Comparison of ENCODE assay signal across 16 cellular contexts in the genomic region with DNA sequence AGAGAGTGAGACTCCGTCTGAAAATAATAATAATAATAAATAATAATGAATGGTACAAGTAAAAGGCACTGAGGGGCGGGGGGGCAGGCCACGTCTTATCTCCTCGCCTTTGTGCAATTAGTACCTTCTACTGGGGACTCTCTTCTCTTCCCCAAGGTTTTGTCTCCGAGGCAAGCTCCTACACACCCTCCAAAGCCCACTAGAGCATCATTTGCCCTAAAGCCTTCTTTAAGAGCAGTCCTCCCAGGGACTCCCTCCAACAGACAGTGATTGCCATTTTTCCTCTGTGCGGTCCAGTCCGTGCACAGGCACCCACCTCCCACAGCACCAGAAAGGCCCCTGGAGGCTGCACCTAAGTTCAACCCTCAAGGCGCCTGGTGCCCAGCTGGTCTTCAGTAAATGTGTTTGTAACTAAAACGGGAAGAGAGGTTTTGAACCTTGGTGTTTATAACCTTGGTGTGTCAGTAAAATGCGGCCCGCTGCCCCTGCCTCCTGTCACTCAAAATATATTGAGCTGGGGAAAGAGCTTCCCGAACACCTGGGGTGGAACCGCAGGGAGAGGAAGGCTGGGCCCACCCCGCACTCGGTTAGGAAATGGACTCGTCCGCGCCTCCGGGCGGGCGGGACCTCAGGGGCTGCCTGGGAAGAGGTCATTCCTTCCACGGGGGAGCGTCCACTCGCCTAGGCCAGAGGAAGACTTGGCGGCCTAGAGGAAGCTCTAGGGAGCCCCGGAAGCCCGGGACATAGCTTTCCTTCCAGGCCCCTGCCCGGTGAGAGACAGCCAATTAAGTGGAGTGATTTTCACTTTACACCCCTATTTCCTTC. TPM values are rescaled to one million over a fixed set of nuclear protein-coding genes. Genes with fewer than 3 reads are reported as not detected.
DNase-seq lines count a peak whose midpoint lies in the region; ATAC-seq and TF ChIP-seq lines count a peak whose summit lies in the region.
"Had no signal": no experiment of that assay in that cellular context is flagged by ENCODE, and none has a peak within 500 bp of the region (broad histone marks: within the 10 kb centered on the region; RNA-seq: fewer than 3 reads in every experiment).

No MANE protein-coding gene starts in this region.

- no peaks in the 10 kb centered on the region for H3K36me3 ChIP-seq in HUES64 (ENCODE audit: insufficient read depth, low read length)
- H3K36me3 ChIP-seq in iPS-18a (ENCODE audit: control insufficient read depth, low read depth, low read length), result no peaks in the 10 kb centered on the region
- H3K36me3 ChIP-seq in PC-9 (ENCODE audit: low read depth), result no peaks in the 10 kb centered on the region
- H3K36me3 ChIP-seq: breast epithelium, lower lobe of right lung, Peyer's patch had no signal

- POLR2A ChIA-PET in WTC11 (lab: Charles Lee) (interaction anchor here (1.2 kb wide), 1 partner anchor 10 kb away, joined by 4 read pairs; no protein-coding TSS in a partner anchor), PC-9 (lab: Charles Lee; ENCODE audit: unreplicated experiment) (no interaction called here)

- H2AFZ ChIP-seq in PC-9, result no peak overlapping the region

- peaks cover 26% of the 10 kb centered on the region; the same call in 1 of the 2 replicates for H3F3A ChIP-seq in PC-9 (ENCODE audit: insufficient read depth, low read depth)

- H3K9me3 Mint-ChIP-seq in WTC11 (no peaks in the 10 kb centered on the region), progenitor cell of endocrine pancreas (ENCODE audit: low read depth) (no peaks in the 10 kb centered on the region)
- H3K9me3 Mint-ChIP-seq: CD8-positive, alpha-beta T cell had no signal

- DNase-seq in WTC11 (ENCODE audit: low spot score) (peak; percentile 81), progenitor cell of endocrine pancreas (ENCODE audit: low spot score, unreplicated experiment) (peak; percentile 52), substantia nigra (lab: John Stamatoyannopoulos, UW) (no peak), PC-9 (no peak)
- no peak for DNase-seq in stimulated activated CD8-positive, alpha-beta memory T cell treated with anti-CD3 and anti-CD28 coated beads, Interleukin-4, amount 100 ng/mL, for 48 hours
- DNase-seq: activated T-cell treated with anti-CD3 and anti-CD28 coated beads, Interleukin-2, amount 50 U/mL, for 1 hour; CD8-positive, alpha-beta T cell; lower lobe of right lung; NCI-H1417 treated with DMSO at 0.1 percent for 48 hours had no signal

- 23% methylated on average over 27 of the region's 28 CpGs for WGBS in HUES64

- H3K27ac ChIP-seq in HUES64 (ENCODE audit: low read depth, low read length) (no peak overlapping the region), iPS-18a (ENCODE audit: low read length) (no peak overlapping the region), substantia nigra (ENCODE audit: low read depth, low read length, poor library complexity, severe bottlenecking) (no peak overlapping the region), PC-9 (no peak overlapping the region)
- H3K27ac ChIP-seq: breast epithelium, lower lobe of right lung, Peyer's patch had no signal

- intact Hi-C loops in PC-9 (cut with micrococcal nuclease; ENCODE audit: unreplicated experiment), result no loop called here

- TF ChIP-seq CTCF in WTC11 (IDR thresholded peaks at IDR 0.05) (no peak), progenitor cell of endocrine pancreas (IDR thresholded peaks at IDR 0.05; ENCODE audit: unreplicated experiment) (no peak), PC-9 (conservative IDR thresholded peaks at IDR 0.05) (no peak)

- BruUV-seq in PC-9 (replicated peaks; lab: Mats Ljungman, UMichigan), result no TSS peak

- H3K4me3 Mint-ChIP-seq in WTC11, result peak overlapping the region; percentile 61
- peak overlapping the region; percentile 27 for H3K4me3 Mint-ChIP-seq in progenitor cell of endocrine pancreas (ENCODE audit: low read depth)
- H3K4me3 Mint-ChIP-seq: CD8-positive, alpha-beta T cell had no signal

- peaks cover 89% of the 10 kb centered on the region for H3K27me3 Mint-ChIP-seq in WTC11 (ENCODE audit: low read depth)
- peaks cover 41% of the 10 kb centered on the region for H3K27me3 Mint-ChIP-seq in progenitor cell of endocrine pancreas

- H3K4me1 ChIP-seq in HUES64 (ENCODE audit: insufficient read depth, low read length) (peaks cover 9% of the 10 kb centered on the region), iPS-18a (ENCODE audit: control insufficient read depth, low read depth, low read length) (peaks cover 10% of the 10 kb centered on the region), PC-9 (replicated peaks; ENCODE audit: insufficient read depth) (peaks cover 13% of the 10 kb centered on the region)
- H3K4me1 ChIP-seq: breast epithelium had no signal

- CTCF ChIA-PET in WTC11 (lab: Charles Lee), result interaction anchor here (0.5 to 3.2 kb wide), 12 partner anchors 15 to 411 kb away, joined by 3 to 15 read pairs (median 4); partner anchors contain the start of gene DMC1
- CTCF ChIA-PET in PC-9 (lab: Charles Lee), result no interaction called here

- H3K9me2 ChIP-seq in PC-9 (ENCODE audit: insufficient read depth), result no peaks in the 10 kb centered on the region

- no peaks in the 10 kb centered on the region for H3K36me3 Mint-ChIP-seq in WTC11
- H3K36me3 Mint-ChIP-seq in progenitor cell of endocrine pancreas (ENCODE audit: insufficient read depth), result no peaks in the 10 kb centered on the region
- H3K36me3 Mint-ChIP-seq: CD8-positive, alpha-beta T cell had no signal

- H3K4me1 Mint-ChIP-seq in WTC11 (peaks cover 33% of the 10 kb centered on the region), progenitor cell of endocrine pancreas (ENCODE audit: low read depth) (peaks cover 17% of the 10 kb centered on the region)

- H3K79me2 ChIP-seq in PC-9 (ENCODE audit: low read depth), result no peaks in the 10 kb centered on the region

- H3K9ac ChIP-seq in HUES64 (ENCODE audit: low read depth, low read length) (no peak overlapping the region), iPS-18a (ENCODE audit: low read length) (no peak overlapping the region)

- no peaks in the 10 kb centered on the region for H4K20me1 ChIP-seq in PC-9 (ENCODE audit: insufficient read depth)

- H3K27ac Mint-ChIP-seq in WTC11 (no peak overlapping the region), progenitor cell of endocrine pancreas (peak overlapping the region; percentile 68)
- H3K27ac Mint-ChIP-seq: CD8-positive, alpha-beta T cell had no signal

- H3K9me3 ChIP-seq in HUES64 (ENCODE audit: insufficient read depth, low read depth, low read length) (no peaks in the 10 kb centered on the region), iPS-18a (ENCODE audit: control insufficient read depth, low read depth, low read length) (no peaks in the 10 kb centered on the region), PC-9 (ENCODE audit: insufficient read depth, low read depth) (no peaks in the 10 kb centered on the region)
- H3K9me3 ChIP-seq: breast epithelium, lower lobe of right lung, Peyer's patch had no signal

- peaks cover 78% of the 10 kb centered on the region for H3K27me3 ChIP-seq in HUES64 (ENCODE audit: insufficient read depth, low read length)
- H3K27me3 ChIP-seq in iPS-18a (ENCODE audit: control insufficient read depth, insufficient read depth, low read length), result peaks cover 73% of the 10 kb centered on the region
- peaks cover 13% of the 10 kb centered on the region; the same call in 1 of the 2 replicates for H3K27me3 ChIP-seq in PC-9 (ENCODE audit: insufficient read depth, low read depth)
- H3K27me3 ChIP-seq: Peyer's patch had no signal

- peak overlapping the region; percentile 31 for H3K4me3 ChIP-seq in HUES64 (ENCODE audit: low read length)
- peak overlapping the region; percentile 18 for H3K4me3 ChIP-seq in iPS-18a (ENCODE audit: low read length)
- no peak overlapping the region for H3K4me3 ChIP-seq in PC-9
- H3K4me3 ChIP-seq: breast epithelium, lower lobe of right lung, Peyer's patch had no signal

- no peak overlapping the region for H3K4me2 ChIP-seq in PC-9

- ATAC-seq in WTC11 (peak; percentile 32), GM21447 (IDR thresholded peaks at IDR 0.05; ENCODE audit: unreplicated experiment) (no peak)
- ATAC-seq: CD8-positive, alpha-beta T cell; lower lobe of right lung had no signal

TF ChIP-seq in WTC11, 78 proteins besides CTCF, POLR2A, EP300 and RAD21 (continues in another document):
- no peak for TF ChIP-seq ETV6 (CRISPR knock-in tag; IDR thresholded peaks at IDR 0.05)
- TF ChIP-seq FOXJ3 (CRISPR knock-in tag; IDR thresholded peaks at IDR 0.05; ENCODE audit: borderline replicate concordance), result no peak

RNA-seq across cellular contexts. Expression of gene KDELR3, which starts 4.7 kb away (rescaled TPM):
- polyA plus RNA-seq in HUES64 (2013, experiment 1 of 2), result 5.8 TPM
- polyA plus RNA-seq in HUES64 (2013, experiment 2 of 2), result 7.6 TPM
- total RNA-seq in WTC11 (2021), result 5.7 to 10.3 TPM (median 7.7 TPM) in 3 replicates
- total RNA-seq in progenitor cell of endocrine pancreas, result 5.7 and 6.3 TPM in 2 replicates
- total RNA-seq in PC-9 (2021), result 15.5 and 18.9 TPM in 2 replicates
- total RNA-seq: CD8-positive, alpha-beta T cell had no signal

RNA-seq across cellular contexts. Expression of gene KCNJ4, which starts 8.2 kb away (rescaled TPM):
- 0.60 TPM for polyA plus RNA-seq in HUES64 (2013, experiment 1 of 2)
- 1.5 TPM for polyA plus RNA-seq in HUES64 (2013, experiment 2 of 2)
- 3.1 to 3.3 TPM (median 3.2 TPM) in 3 replicates for total RNA-seq in WTC11 (2021)
- 1.7 and 2.2 TPM in 2 replicates for total RNA-seq in progenitor cell of endocrine pancreas
- total RNA-seq in PC-9 (2021), result 0.18 and 0.22 TPM in 2 replicates
- total RNA-seq: breast epithelium; CD8-positive, alpha-beta T cell; fibroblast of lung; lower lobe of right lung; Peyer's patch; urinary bladder had no signal
- polyA plus RNA-seq: fibroblast of lung, urinary bladder had no signal

RNA-seq across cellular contexts. Expression of gene DDX17, which starts 42.9 kb away (rescaled TPM):
- 201 TPM for polyA plus RNA-seq in HUES64 (2013, experiment 1 of 2)
- 203 TPM for polyA plus RNA-seq in HUES64 (2013, experiment 2 of 2)
- total RNA-seq in WTC11 (2021) (399 to 507 TPM (median 489 TPM) in 3 replicates), progenitor cell of endocrine pancreas (625 and 651 TPM in 2 replicates), PC-9 (2021) (511 and 648 TPM in 2 replicates)

Comparison
In these comparisons a context has a peak if more than half of its experiments do, and no peak if none do; other contexts are left out.
1. DNase-seq: peak in WTC11 (single experiment) and progenitor cell of endocrine pancreas (single experiment); none in stimulated activated CD8-positive, alpha-beta memory T cell treated with anti-CD3 and anti-CD28 coated beads, Interleukin-4, amount 100 ng/mL, for 48 hours (single experiment), substantia nigra (0 of 49) and PC-9 (0 of 2).